ENCODE assay signal across 15 cellular contexts in the genomic region with DNA sequence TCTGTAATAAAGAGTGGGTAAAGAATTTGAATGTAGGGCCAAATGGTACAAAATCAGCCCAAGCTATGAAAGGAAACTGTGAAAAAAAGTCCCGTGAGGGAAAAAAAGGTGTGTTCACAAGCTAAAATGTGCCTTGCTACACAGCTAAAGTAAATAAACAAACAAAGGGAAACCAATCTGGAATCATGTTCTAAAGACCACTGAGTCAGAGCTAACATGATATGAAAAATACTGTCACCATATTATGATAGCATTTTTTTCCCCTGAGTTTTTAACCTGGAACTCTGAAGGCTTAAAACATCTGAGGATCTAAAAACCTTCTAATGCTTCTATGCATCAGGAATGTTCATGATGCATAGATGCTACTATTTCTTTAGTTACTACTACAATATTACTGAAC. TPM values are rescaled to one million over a fixed set of nuclear protein-coding genes. Genes with fewer than 3 reads are reported as not detected.
DNase-seq lines count a peak whose midpoint lies in the region; ATAC-seq and TF ChIP-seq lines count a peak whose summit lies in the region.
"Had no signal": no experiment of that assay in that cellular context is flagged by ENCODE, and none has a peak within 500 bp of the region (broad histone marks: within the 10 kb centered on the region; RNA-seq: fewer than 3 reads in every experiment).

No MANE protein-coding gene starts in this region.

- H3K4me3 ChIP-seq in epithelial cell of esophagus (ENCODE audit: low read length): no peak overlapping the region
- H3K4me3 ChIP-seq: GM23338 had no signal

- no peak for TF ChIP-seq CTCF in epithelial cell of esophagus (IDR thresholded peaks at IDR 0.05; ENCODE audit: insufficient read depth, low read depth, low read length, missing control alignments)

- intact Hi-C loops in left cardiac atrium (cut with DNase I): no loop called here

- DNase-seq in ELR (ENCODE audit: low read depth) (peak; percentile 23), LHCN-M2 (ENCODE audit: low read depth) (peak; percentile 50), epithelial cell of esophagus (ENCODE audit: low read depth) (peak; percentile 15), medulla oblongata (ENCODE audit: extremely low spot score) (no peak), anterior cingulate cortex (lab: John Stamatoyannopoulos, UW) (no peak), cerebellum (ENCODE audit: low spot score) (no peak), left cardiac atrium (no peak)
- DNase-seq: BE2C; CD4-positive, alpha-beta memory T cell; DMS153; H9 had no signal

- ATAC-seq in left cardiac atrium: no peak
- ATAC-seq: GM23338 had no signal

RNA-seq across cellular contexts. Expression of gene SCN1A, which starts 58.8 kb away (rescaled TPM):
- total RNA-seq in LHCN-M2 (2014; rRNA removed) (0.06 and 1.1 TPM in 2 replicates), cerebellum (69.5 TPM), left cardiac atrium (under 1 TPM; 0.24 to 0.32 TPM)
- polyA plus RNA-seq in LHCN-M2 (2012): 0.01 TPM
- total RNA-seq: CD4-positive, alpha-beta memory T cell; HT-29 had no signal
- polyA plus RNA-seq: AG04450; CD4-positive, alpha-beta memory T cell; IgD-negative memory B cell had no signal

Comparison
In these comparisons a context has a peak if more than half of its experiments do, and no peak if none do; other contexts are left out.
1. DNase-seq: peak in ELR (single experiment), LHCN-M2 (single experiment) and epithelial cell of esophagus (single experiment); none in medulla oblongata (single experiment), anterior cingulate cortex (0 of 58), cerebellum (single experiment) and left cardiac atrium (single experiment).
2. RNA of gene SCN1A, which starts 58.8 kb away (total RNA-seq): 69.5 TPM in cerebellum (single experiment); 0.06 to 1.1 TPM in LHCN-M2 and 0.24 to 0.32 TPM in left cardiac atrium; every median in the first group is over 10 times any median in the second.